1 cellular context compared by ENCODE assay signal in the genomic region with DNA sequence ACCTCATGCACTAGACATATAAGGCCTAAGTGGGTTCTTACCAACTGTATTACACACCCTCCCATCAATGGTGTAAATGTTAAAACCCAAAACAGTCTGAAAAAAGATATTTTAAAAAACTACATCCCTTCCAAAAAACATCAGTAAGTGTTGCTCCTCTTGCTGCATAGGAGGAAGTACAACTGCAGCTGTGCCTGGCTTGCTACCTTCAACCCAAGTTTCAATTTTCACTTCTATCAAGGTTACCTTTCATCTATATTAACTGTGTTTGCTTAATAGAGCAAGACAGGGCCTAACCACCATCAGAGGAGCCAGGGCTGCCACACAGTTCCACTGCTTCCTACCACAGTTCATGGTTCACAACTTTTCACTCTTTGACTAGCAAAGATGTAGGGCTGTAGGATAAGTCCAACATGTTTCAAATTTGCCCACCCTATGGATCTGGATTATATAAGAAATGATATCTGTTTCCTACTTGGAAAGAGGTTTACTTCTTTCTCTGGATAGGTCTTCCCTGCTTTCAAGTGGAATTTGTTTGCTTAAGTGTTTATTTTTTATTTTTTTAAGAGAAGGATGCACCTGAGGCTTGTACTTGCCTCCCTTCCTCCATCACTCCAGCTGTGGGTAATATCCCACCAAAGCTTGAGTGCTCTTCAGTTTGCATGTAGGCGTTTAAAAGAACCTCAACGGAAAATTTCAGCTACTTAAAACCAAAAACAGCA.
TF ChIP-seq lines count a peak whose summit lies in the region.

No MANE protein-coding gene starts in this region.

TF ChIP-seq in GM12878, 131 proteins besides CTCF, POLR2A, EP300 and RAD21 (continued from another document and continues in another):
- TF ChIP-seq, protein P1, sequence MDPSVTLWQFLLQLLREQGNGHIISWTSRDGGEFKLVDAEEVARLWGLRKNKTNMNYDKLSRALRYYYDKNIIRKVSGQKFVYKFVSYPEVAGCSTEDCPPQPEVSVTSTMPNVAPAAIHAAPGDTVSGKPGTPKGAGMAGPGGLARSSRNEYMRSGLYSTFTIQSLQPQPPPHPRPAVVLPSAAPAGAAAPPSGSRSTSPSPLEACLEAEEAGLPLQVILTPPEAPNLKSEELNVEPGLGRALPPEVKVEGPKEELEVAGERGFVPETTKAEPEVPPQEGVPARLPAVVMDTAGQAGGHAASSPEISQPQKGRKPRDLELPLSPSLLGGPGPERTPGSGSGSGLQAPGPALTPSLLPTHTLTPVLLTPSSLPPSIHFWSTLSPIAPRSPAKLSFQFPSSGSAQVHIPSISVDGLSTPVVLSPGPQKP (IDR thresholded peaks at IDR 0.05; ENCODE audit: low read depth, low read length): no peak
- TF ChIP-seq FOXK2 (IDR thresholded peaks at IDR 0.05): no peak
- TF ChIP-seq DPF2 (IDR thresholded peaks at IDR 0.05): peak; percentile 85; the same call in 1 of the 2 replicates
- TF ChIP-seq PAX8 (IDR thresholded peaks at IDR 0.05): no peak
- TF ChIP-seq SIX5 (IDR thresholded peaks at IDR 0.05; ENCODE audit: low read depth, low read length, severe bottlenecking): no peak
- no peak for TF ChIP-seq MAX (IDR thresholded peaks at IDR 0.05; ENCODE audit: low read depth, low read length)
- TF ChIP-seq SRF (IDR thresholded peaks at IDR 0.05; ENCODE audit: low read depth in 2 of 2, low read length in 2 of 2): no peak
- no peak for TF ChIP-seq SMC3 (IDR thresholded peaks at IDR 0.05; ENCODE audit: borderline replicate concordance, low read length)
- TF ChIP-seq SMAD5 (IDR thresholded peaks at IDR 0.05; ENCODE audit: low read depth): no peak
- no peak for TF ChIP-seq NR2C2 (IDR thresholded peaks at IDR 0.05; ENCODE audit: borderline replicate concordance, control insufficient read depth, insufficient read length, low read depth)
- no peak for TF ChIP-seq MEF2B (IDR thresholded peaks at IDR 0.05; ENCODE audit: partially characterized antibody, poor library complexity, severe bottlenecking)
- no peak for TF ChIP-seq USF1 (IDR thresholded peaks at IDR 0.05; ENCODE audit: borderline replicate concordance, extremely low read length, insufficient read depth, low read depth, low read length)
- peak; percentile 86 for TF ChIP-seq MTA2 (IDR thresholded peaks at IDR 0.05; ENCODE audit: low read depth)
- TF ChIP-seq LARP7 (IDR thresholded peaks at IDR 0.05): no peak
- TF ChIP-seq, protein P2, sequence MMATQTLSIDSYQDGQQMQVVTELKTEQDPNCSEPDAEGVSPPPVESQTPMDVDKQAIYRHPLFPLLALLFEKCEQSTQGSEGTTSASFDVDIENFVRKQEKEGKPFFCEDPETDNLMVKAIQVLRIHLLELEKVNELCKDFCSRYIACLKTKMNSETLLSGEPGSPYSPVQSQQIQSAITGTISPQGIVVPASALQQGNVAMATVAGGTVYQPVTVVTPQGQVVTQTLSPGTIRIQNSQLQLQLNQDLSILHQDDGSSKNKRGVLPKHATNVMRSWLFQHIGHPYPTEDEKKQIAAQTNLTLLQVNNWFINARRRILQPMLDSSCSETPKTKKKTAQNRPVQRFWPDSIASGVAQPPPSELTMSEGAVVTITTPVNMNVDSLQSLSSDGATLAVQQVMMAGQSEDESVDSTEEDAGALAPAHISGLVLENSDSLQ (IDR thresholded peaks at IDR 0.05): no peak; the same call in none of the 2 replicates
- no peak for TF ChIP-seq YBX1 (IDR thresholded peaks at IDR 0.05)
- TF ChIP-seq, protein P3, sequence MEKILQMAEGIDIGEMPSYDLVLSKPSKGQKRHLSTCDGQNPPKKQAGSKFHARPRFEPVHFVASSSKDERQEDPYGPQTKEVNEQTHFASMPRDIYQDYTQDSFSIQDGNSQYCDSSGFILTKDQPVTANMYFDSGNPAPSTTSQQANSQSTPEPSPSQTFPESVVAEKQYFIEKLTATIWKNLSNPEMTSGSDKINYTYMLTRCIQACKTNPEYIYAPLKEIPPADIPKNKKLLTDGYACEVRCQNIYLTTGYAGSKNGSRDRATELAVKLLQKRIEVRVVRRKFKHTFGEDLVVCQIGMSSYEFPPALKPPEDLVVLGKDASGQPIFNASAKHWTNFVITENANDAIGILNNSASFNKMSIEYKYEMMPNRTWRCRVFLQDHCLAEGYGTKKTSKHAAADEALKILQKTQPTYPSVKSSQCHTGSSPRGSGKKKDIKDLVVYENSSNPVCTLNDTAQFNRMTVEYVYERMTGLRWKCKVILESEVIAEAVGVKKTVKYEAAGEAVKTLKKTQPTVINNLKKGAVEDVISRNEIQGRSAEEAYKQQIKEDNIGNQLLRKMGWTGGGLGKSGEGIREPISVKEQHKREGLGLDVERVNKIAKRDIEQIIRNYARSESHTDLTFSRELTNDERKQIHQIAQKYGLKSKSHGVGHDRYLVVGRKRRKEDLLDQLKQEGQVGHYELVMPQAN (conservative IDR thresholded peaks at IDR 0.05): no peak
- TF ChIP-seq CHD4 (IDR thresholded peaks at IDR 0.05): no peak
- TF ChIP-seq GATAD2B (conservative IDR thresholded peaks at IDR 0.05; ENCODE audit: low read depth): peak; percentile 35
- no peak for TF ChIP-seq TARDBP (IDR thresholded peaks at IDR 0.05; ENCODE audit: borderline replicate concordance)
- peak; percentile 81 for TF ChIP-seq RELB (IDR thresholded peaks at IDR 0.05; ENCODE audit: low read depth)
- no peak for TF ChIP-seq NR2C1 (IDR thresholded peaks at IDR 0.05)
- no peak for TF ChIP-seq NRF1 (conservative IDR thresholded peaks at IDR 0.05; ENCODE audit: low read depth, low read length)
- TF ChIP-seq NBN (IDR thresholded peaks at IDR 0.05): peak; percentile 77
- no peak for TF ChIP-seq RB1 (IDR thresholded peaks at IDR 0.05; ENCODE audit: borderline replicate concordance)
- TF ChIP-seq MTA3 (IDR thresholded peaks at IDR 0.05; ENCODE audit: borderline replicate concordance, low read length): peak; percentile 90
- TF ChIP-seq ATF3 (IDR thresholded peaks at IDR 0.05; ENCODE audit: borderline replicate concordance, extremely low read depth, low read depth, low read length): no peak
- TF ChIP-seq TCF7 (IDR thresholded peaks at IDR 0.05; ENCODE audit: borderline replicate concordance): peak; percentile 83; the same call in 1 of the 2 replicates
- TF ChIP-seq BRCA1 (IDR thresholded peaks at IDR 0.05; ENCODE audit: low read depth, low read length): no peak
- peak; percentile 36; the same call in 1 of the 2 replicates for TF ChIP-seq SREBF1 (IDR thresholded peaks at IDR 0.05; ENCODE audit: low read length)
- TF ChIP-seq SUZ12 (IDR thresholded peaks at IDR 0.05; ENCODE audit: unreplicated experiment): no peak
- TF ChIP-seq NFIC (IDR thresholded peaks at IDR 0.05; ENCODE audit: low read depth, low read length): peak; percentile 96
- peak; percentile 51; the same call in 1 of the 2 replicates for TF ChIP-seq ATF7 (IDR thresholded peaks at IDR 0.05; ENCODE audit: low read depth)
- no peak for TF ChIP-seq ZNF207 (IDR thresholded peaks at IDR 0.05; ENCODE audit: borderline replicate concordance)
- no peak; the same call in 1 of the 2 replicates for TF ChIP-seq TBL1XR1 (IDR thresholded peaks at IDR 0.05; ENCODE audit: low read depth, low read length)
- TF ChIP-seq WRNIP1 (IDR thresholded peaks at IDR 0.05; ENCODE audit: borderline replicate concordance, low read depth, low read length): no peak
- no peak for TF ChIP-seq ZSCAN29 (IDR thresholded peaks at IDR 0.05)
- peak; percentile 82 for TF ChIP-seq BCL11A (IDR thresholded peaks at IDR 0.05; ENCODE audit: low read depth, low read length)
- TF ChIP-seq E2F8 (IDR thresholded peaks at IDR 0.05; ENCODE audit: low read depth, partially characterized antibody): no peak
- TF ChIP-seq, protein P4, sequence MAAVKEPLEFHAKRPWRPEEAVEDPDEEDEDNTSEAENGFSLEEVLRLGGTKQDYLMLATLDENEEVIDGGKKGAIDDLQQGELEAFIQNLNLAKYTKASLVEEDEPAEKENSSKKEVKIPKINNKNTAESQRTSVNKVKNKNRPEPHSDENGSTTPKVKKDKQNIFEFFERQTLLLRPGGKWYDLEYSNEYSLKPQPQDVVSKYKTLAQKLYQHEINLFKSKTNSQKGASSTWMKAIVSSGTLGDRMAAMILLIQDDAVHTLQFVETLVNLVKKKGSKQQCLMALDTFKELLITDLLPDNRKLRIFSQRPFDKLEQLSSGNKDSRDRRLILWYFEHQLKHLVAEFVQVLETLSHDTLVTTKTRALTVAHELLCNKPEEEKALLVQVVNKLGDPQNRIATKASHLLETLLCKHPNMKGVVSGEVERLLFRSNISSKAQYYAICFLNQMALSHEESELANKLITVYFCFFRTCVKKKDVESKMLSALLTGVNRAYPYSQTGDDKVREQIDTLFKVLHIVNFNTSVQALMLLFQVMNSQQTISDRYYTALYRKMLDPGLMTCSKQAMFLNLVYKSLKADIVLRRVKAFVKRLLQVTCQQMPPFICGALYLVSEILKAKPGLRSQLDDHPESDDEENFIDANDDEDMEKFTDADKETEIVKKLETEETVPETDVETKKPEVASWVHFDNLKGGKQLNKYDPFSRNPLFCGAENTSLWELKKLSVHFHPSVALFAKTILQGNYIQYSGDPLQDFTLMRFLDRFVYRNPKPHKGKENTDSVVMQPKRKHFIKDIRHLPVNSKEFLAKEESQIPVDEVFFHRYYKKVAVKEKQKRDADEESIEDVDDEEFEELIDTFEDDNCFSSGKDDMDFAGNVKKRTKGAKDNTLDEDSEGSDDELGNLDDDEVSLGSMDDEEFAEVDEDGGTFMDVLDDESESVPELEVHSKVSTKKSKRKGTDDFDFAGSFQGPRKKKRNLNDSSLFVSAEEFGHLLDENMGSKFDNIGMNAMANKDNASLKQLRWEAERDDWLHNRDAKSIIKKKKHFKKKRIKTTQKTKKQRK (IDR thresholded peaks at IDR 0.05; ENCODE audit: low read depth, low read length): no peak
- no peak for TF ChIP-seq ZNF274 (IDR thresholded peaks at IDR 0.05; ENCODE audit: insufficient read depth, insufficient read length)
- peak; percentile 73 for TF ChIP-seq TCF3 (IDR thresholded peaks at IDR 0.05; ENCODE audit: borderline replicate concordance, insufficient read depth, low read depth, low read length)
- no peak for TF ChIP-seq RCOR1 (conservative IDR thresholded peaks at IDR 0.05; ENCODE audit: low read depth, low read length)
- peak; percentile 84; the same call in 1 of the 2 replicates for TF ChIP-seq CHD1 (IDR thresholded peaks at IDR 0.05; ENCODE audit: low read depth, low read length)
- peak; percentile 58 for TF ChIP-seq PML (IDR thresholded peaks at IDR 0.05; ENCODE audit: low read length)
- peak; percentile 65 for TF ChIP-seq POLR2AphosphoS5 (IDR thresholded peaks at IDR 0.05; ENCODE audit: low read length)
- TF ChIP-seq, protein P5, sequence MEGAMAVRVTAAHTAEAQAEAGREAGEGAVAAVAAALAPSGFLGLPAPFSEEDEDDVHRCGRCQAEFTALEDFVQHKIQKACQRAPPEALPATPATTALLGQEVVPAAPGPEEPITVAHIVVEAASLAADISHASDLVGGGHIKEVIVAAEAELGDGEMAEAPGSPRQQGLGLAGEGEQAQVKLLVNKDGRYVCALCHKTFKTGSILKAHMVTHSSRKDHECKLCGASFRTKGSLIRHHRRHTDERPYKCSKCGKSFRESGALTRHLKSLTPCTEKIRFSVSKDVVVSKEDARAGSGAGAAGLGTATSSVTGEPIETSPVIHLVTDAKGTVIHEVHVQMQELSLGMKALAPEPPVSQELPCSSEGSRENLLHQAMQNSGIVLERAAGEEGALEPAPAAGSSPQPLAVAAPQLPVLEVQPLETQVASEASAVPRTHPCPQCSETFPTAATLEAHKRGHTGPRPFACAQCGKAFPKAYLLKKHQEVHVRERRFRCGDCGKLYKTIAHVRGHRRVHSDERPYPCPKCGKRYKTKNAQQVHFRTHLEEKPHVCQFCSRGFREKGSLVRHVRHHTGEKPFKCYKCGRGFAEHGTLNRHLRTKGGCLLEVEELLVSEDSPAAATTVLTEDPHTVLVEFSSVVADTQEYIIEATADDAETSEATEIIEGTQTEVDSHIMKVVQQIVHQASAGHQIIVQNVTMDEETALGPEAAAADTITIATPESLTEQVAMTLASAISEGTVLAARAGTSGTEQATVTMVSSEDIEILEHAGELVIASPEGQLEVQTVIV (IDR thresholded peaks at IDR 0.05; ENCODE audit: borderline replicate concordance, partially characterized antibody): no peak
- peak; percentile 60 to 73; a peak in 2 of 4 replicates for TF ChIP-seq BHLHE40 (IDR thresholded peaks at IDR 0.05; ENCODE audit: borderline replicate concordance in 1 of 2, low read depth in 2 of 2, low read length in 1 of 2)
